7 cellular contexts compared by ENCODE assay signal in the genomic region with DNA sequence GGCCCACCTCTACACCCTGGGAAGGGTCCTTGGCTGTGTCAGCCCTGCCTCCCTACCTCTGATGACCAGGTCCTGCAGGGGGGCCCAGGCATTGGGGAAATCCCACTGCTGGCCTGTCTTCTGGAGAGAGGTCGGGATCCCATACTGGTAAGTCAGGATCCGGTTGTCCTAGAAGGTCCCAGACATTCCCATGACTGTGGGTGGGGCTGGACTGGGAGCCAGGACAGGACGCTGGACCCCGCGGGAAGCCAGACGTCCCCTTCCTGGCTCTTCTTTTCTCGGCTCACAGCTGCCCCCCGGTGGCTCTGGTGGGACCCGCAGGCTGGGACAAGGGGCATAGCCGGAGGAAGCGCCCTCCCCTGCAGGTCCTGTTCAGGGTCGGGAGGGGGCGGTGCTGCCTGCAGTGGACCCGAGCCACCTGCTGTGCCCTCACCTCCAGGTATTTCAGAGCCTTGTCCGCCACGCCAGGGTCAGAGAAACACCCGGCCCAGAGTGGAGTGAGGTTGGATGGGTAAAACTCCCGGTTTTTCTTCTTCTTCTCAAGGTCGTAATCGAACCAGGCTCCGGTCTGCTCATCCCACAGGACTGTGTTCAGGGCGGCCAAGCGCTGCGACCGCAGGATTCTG. TPM values are rescaled to one million over a fixed set of nuclear protein-coding genes. Genes with fewer than 3 reads are reported as not detected.
DNase-seq lines count a peak whose midpoint lies in the region; ATAC-seq, FAIRE-seq and TF ChIP-seq lines count a peak whose summit lies in the region.

No MANE protein-coding gene starts in this region.

- no CpG with 5 or more reads among the region's 25 CpGs for WGBS in HepG2 (ENCODE audit: low lambda C conversion rate)

- no peaks in the 10 kb centered on the region for H3K27me3 ChIP-seq in HepG2 (ENCODE audit: control insufficient read depth in 1 of 2, insufficient read depth in 2 of 2, low read length in 2 of 2)

- H3K4me3 ChIP-seq in coronary artery = peak overlapping the region; percentile 10
- H3K4me3 ChIP-seq in HepG2 (replicated peaks in 1 of 3; ENCODE audit: insufficient read depth in 1 of 3, low read depth in 2 of 3, low read length in 3 of 3) = peak overlapping the region in 2 of 3 experiments; percentile 25 to 53; a peak in 2 of 6 replicates

- BruUV-seq in HepG2 (replicated peaks; lab: Mats Ljungman, UMichigan) = no TSS peak

- no peaks in the 10 kb centered on the region for H3K9me3 ChIP-seq in HepG2 (ENCODE audit: low read length)

- H2AFZ ChIP-seq in HepG2 (ENCODE audit: low read length) = no peak overlapping the region

- peak; percentile 81 for DNase-seq in NCI-H748 (lab: John Stamatoyannopoulos, UW; ENCODE audit: unreplicated experiment)
- DNase-seq in activated CD4-positive, alpha-beta T cell treated with anti-CD3 and anti-CD28 coated beads, Interleukin-2, amount 50 U/mL, for 24 hours (ENCODE audit: low read depth in 1 of 2, low spot score in 1 of 2) = peak; percentile 79 to 83
- DNase-seq in coronary artery (ENCODE audit: low spot score) = peak; percentile 94
- peak; percentile 82 for DNase-seq in HepG2 (ENCODE audit: low spot score)
- DNase-seq in stimulated activated CD4-positive, alpha-beta T cell treated with anti-CD3 and anti-CD28 coated beads, Interleukin-4, amount 100 ng/mL, for 24 hours = peak; percentile 91

- intact Hi-C loops in HepG2 (cut with micrococcal nuclease; ENCODE audit: unreplicated experiment) = loop anchor here (1.0 to 5.0 kb wide), 3 partner anchors 30 to 53 kb away; a partner anchor contains a TSS

- H3K79me2 ChIP-seq in HepG2 (ENCODE audit: insufficient read depth, low read length) = no peaks in the 10 kb centered on the region

- H3K36me3 ChIP-seq in HepG2 (replicated peaks in 1 of 2; ENCODE audit: control insufficient read depth in 1 of 2, insufficient read depth in 2 of 2, low read length in 2 of 2) = peaks cover 1 to 7% of the 10 kb centered on the region in 2 experiments; a peak in 4 of 5 replicates

- in situ Hi-C loops in HepG2 (cut with HindIII; ENCODE audit: extremely low pct_ligation_motif_present, low pct_unique_long_range_greater_than_20kb) = no loop called here

- CTCF ChIA-PET in HepG2 (lab: Yijun Ruan, JAX; ENCODE audit: low intra/inter-chr PET ratio, low total read pairs) = interaction anchor here (1.1 to 3.6 kb wide), 7 partner anchors 13 to 514 kb away, joined by 3 to 49 read pairs (median 7); a partner anchor contains a TSS

- TF ChIP-seq EP300 in HepG2 (IDR thresholded peaks at IDR 0.05; ENCODE audit: low read depth in 2 of 2, low read length in 2 of 2) = 0 out of 4 replicates have a peak, but pooled peaks of 1 of the 2 experiments have one; percentile 8
- no peak for TF ChIP-seq EP300 in HepG2 (CRISPR knock-in tag; IDR thresholded peaks at IDR 0.05; ENCODE audit: borderline replicate concordance)

- TF ChIP-seq POLR2A in HepG2 (IDR thresholded peaks at IDR 0.05; ENCODE audit: insufficient read depth in 1 of 2, low read depth in 2 of 2, low read length in 2 of 2) = no peak

- peak; percentile 76 for FAIRE-seq in HepG2 (lab: Jason Lieb, UNC)

- H4K20me1 ChIP-seq in HepG2 (ENCODE audit: insufficient read depth, low read length) = no peaks in the 10 kb centered on the region

- peak; percentile 97 for TF ChIP-seq RAD21 in HepG2 (CRISPR knock-in tag; IDR thresholded peaks at IDR 0.05)

- H3K27ac ChIP-seq in coronary artery (peak overlapping the region; percentile 40 to 80), HepG2 (ENCODE audit: extremely low read length, insufficient read depth, low read length) (no peak overlapping the region)

- peak; percentile 98 for TF ChIP-seq CTCF in coronary artery (IDR thresholded peaks at IDR 0.05)
- peak; percentile 99 for TF ChIP-seq CTCF in HepG2 (CRISPR knock-in tag; IDR thresholded peaks at IDR 0.05)

- peak overlapping the region; percentile 72 for H3K4me2 ChIP-seq in HepG2 (ENCODE audit: low read depth, low read length)

- peak; percentile 76 for ATAC-seq in GM18502 (IDR thresholded peaks at IDR 0.05; ENCODE audit: poor library complexity, unreplicated experiment)
- peak; percentile 69 for ATAC-seq in HG03442 (IDR thresholded peaks at IDR 0.05; ENCODE audit: unreplicated experiment)
- peak; percentile 90 for ATAC-seq in HepG2

- H3K9ac ChIP-seq in HepG2 (ENCODE audit: insufficient read depth, low read depth, low read length) = peak overlapping the region; percentile 25; the same call in 1 of the 2 replicates

- POLR2A ChIA-PET in HepG2 (lab: Yijun Ruan, JAX) = interaction anchor here (0.9 to 3.2 kb wide), 4 partner anchors 14 to 131 kb away, joined by 3 to 15 read pairs (median 8); a partner anchor contains a TSS

- H3K4me1 ChIP-seq in HepG2 (ENCODE audit: insufficient read depth, low read length) = peaks cover 35% of the 10 kb centered on the region

TF ChIP-seq in HepG2, 621 proteins besides CTCF, POLR2A, EP300 and RAD21 (continues in another document):
- TF ChIP-seq ZNF138 (CRISPR knock-in tag; IDR thresholded peaks at IDR 0.05; ENCODE audit: low read depth) (no peak), ZBTB8A (CRISPR knock-in tag; IDR thresholded peaks at IDR 0.05; ENCODE audit: borderline replicate concordance, low read depth) (no peak), ZNF253 (CRISPR knock-in tag; IDR thresholded peaks at IDR 0.05; ENCODE audit: borderline replicate concordance) (no peak), KLF16 (CRISPR knock-in tag; IDR thresholded peaks at IDR 0.05) (no peak), SPEN (CRISPR knock-in tag; IDR thresholded peaks at IDR 0.05; ENCODE audit: low read depth) (peak; percentile 54; the same call in 1 of the 2 replicates), HMG20B (CRISPR knock-in tag; conservative IDR thresholded peaks at IDR 0.05) (no peak), NR2F1 (CRISPR knock-in tag; IDR thresholded peaks at IDR 0.05) (no peak)
- TF ChIP-seq, protein P1, sequence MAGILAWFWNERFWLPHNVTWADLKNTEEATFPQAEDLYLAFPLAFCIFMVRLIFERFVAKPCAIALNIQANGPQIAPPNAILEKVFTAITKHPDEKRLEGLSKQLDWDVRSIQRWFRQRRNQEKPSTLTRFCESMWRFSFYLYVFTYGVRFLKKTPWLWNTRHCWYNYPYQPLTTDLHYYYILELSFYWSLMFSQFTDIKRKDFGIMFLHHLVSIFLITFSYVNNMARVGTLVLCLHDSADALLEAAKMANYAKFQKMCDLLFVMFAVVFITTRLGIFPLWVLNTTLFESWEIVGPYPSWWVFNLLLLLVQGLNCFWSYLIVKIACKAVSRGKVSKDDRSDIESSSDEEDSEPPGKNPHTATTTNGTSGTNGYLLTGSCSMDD (CRISPR knock-in tag; IDR thresholded peaks at IDR 0.05) = no peak

RNA-seq across cellular contexts. Expression of a gene that starts 20.0 kb away (rescaled TPM):
- total RNA-seq in HepG2 (2016; rRNA removed; fragmentation: Illumina TruSeq; extraction: Trizol) = 0.46 and 0.86 TPM in 2 replicates
- total RNA-seq in HepG2 (2016; cell fraction: cytosol; rRNA removed; fragmentation: Illumina TruSeq; extraction: Trizol; ENCODE audit: low read depth) = 0.51 and 0.71 TPM in 2 replicates
- total RNA-seq in HepG2 (2016; cell fraction: insoluble cytoplasmic fraction; rRNA removed; fragmentation: Illumina TruSeq; extraction: Trizol) = 0.13 and 1.3 TPM in 2 replicates
- total RNA-seq in HepG2 (2016; cell fraction: membrane; rRNA removed; fragmentation: Illumina TruSeq; extraction: Trizol) = 0.24 and 0.59 TPM in 2 replicates
- 1.1 and 2.0 TPM in 2 replicates for total RNA-seq in HepG2 (2016; cell fraction: nucleus; rRNA removed; fragmentation: Illumina TruSeq; extraction: Trizol)
- 0.50 and 0.53 TPM in 2 replicates for polyA plus RNA-seq in HepG2 (2011; rRNA removed)
- polyA plus RNA-seq in HepG2 (2011; cell fraction: cytosol; rRNA removed) = 0.09 and 0.11 TPM in 2 replicates
- polyA plus RNA-seq in HepG2 (2011; cell fraction: nucleus; rRNA removed) = 2.1 and 2.9 TPM in 2 replicates
- 0.63 and 1.1 TPM in 2 replicates for polyA plus RNA-seq in HepG2 (2012)
- polyA plus RNA-seq in HepG2 (2016; cell fraction: cytosol; fragmentation: Illumina TruSeq; extraction: Trizol; ENCODE audit: low read depth) = 0.17 and 0.23 TPM in 2 replicates
- polyA plus RNA-seq in HepG2 (2016; cell fraction: insoluble cytoplasmic fraction; fragmentation: Illumina TruSeq; extraction: Trizol; ENCODE audit: low read depth) = 0.19 and 0.55 TPM in 2 replicates
- 0.40 and 0.50 TPM in 2 replicates for polyA plus RNA-seq in HepG2 (2016; cell fraction: membrane; fragmentation: Illumina TruSeq; extraction: Trizol; ENCODE audit: low read depth)
- polyA plus RNA-seq in HepG2 (2016; cell fraction: nucleus; fragmentation: Illumina TruSeq; extraction: Trizol; ENCODE audit: insufficient read depth, low read depth) = 2.4 and 2.9 TPM in 2 replicates
- polyA minus RNA-seq in HepG2 (2011; rRNA and poly(A)+ RNA removed; ENCODE audit: low replicate concordance) = 0.76 TPM in 1 of 2 replicates, not detected in the other
- not detected in 2 replicates for polyA minus RNA-seq in HepG2 (2011; cell fraction: cytosol; rRNA and poly(A)+ RNA removed)
- 2.3 and 3.2 TPM in 2 replicates for polyA minus RNA-seq in HepG2 (2011; cell fraction: nucleus; rRNA and poly(A)+ RNA removed)

RNA-seq across cellular contexts. Expression of a gene that starts 52.0 kb away (rescaled TPM):
- total RNA-seq in HepG2 (2016; rRNA removed; fragmentation: Illumina TruSeq; extraction: Trizol) = 9.9 and 13.8 TPM in 2 replicates
- 3.6 and 5.0 TPM in 2 replicates for total RNA-seq in HepG2 (2016; cell fraction: cytosol; rRNA removed; fragmentation: Illumina TruSeq; extraction: Trizol; ENCODE audit: low read depth)
- 7.9 and 11.9 TPM in 2 replicates for total RNA-seq in HepG2 (2016; cell fraction: insoluble cytoplasmic fraction; rRNA removed; fragmentation: Illumina TruSeq; extraction: Trizol)
- total RNA-seq in HepG2 (2016; cell fraction: membrane; rRNA removed; fragmentation: Illumina TruSeq; extraction: Trizol) = 7.7 and 8.9 TPM in 2 replicates
- 12.4 and 22.0 TPM in 2 replicates for total RNA-seq in HepG2 (2016; cell fraction: nucleus; rRNA removed; fragmentation: Illumina TruSeq; extraction: Trizol)
- polyA plus RNA-seq in HepG2 (2011; rRNA removed) = 14.2 and 18.3 TPM in 2 replicates
- polyA plus RNA-seq in HepG2 (2011; cell fraction: cytosol; rRNA removed) = 9.1 and 10.7 TPM in 2 replicates
- 57.1 and 61.1 TPM in 2 replicates for polyA plus RNA-seq in HepG2 (2011; cell fraction: nucleus; rRNA removed)
- 7.5 and 8.6 TPM in 2 replicates for polyA plus RNA-seq in HepG2 (2012)
- polyA plus RNA-seq in HepG2 (2016; cell fraction: cytosol; fragmentation: Illumina TruSeq; extraction: Trizol; ENCODE audit: low read depth) = 1.4 TPM in 2 replicates
- 7.3 and 8.6 TPM in 2 replicates for polyA plus RNA-seq in HepG2 (2016; cell fraction: insoluble cytoplasmic fraction; fragmentation: Illumina TruSeq; extraction: Trizol; ENCODE audit: low read depth)
- polyA plus RNA-seq in HepG2 (2016; cell fraction: membrane; fragmentation: Illumina TruSeq; extraction: Trizol; ENCODE audit: low read depth) = 2.1 and 2.9 TPM in 2 replicates
- 34.7 and 36.2 TPM in 2 replicates for polyA plus RNA-seq in HepG2 (2016; cell fraction: nucleus; fragmentation: Illumina TruSeq; extraction: Trizol; ENCODE audit: insufficient read depth, low read depth)
- 17.4 and 33.6 TPM in 2 replicates for polyA minus RNA-seq in HepG2 (2011; rRNA and poly(A)+ RNA removed; ENCODE audit: low replicate concordance)
- polyA minus RNA-seq in HepG2 (2011; cell fraction: cytosol; rRNA and poly(A)+ RNA removed) = 12.5 and 14.8 TPM in 2 replicates
- 33.9 and 34.2 TPM in 2 replicates for polyA minus RNA-seq in HepG2 (2011; cell fraction: nucleus; rRNA and poly(A)+ RNA removed)
